Comparison of ENCODE assay signal across 29 cellular contexts in the genomic region with DNA sequence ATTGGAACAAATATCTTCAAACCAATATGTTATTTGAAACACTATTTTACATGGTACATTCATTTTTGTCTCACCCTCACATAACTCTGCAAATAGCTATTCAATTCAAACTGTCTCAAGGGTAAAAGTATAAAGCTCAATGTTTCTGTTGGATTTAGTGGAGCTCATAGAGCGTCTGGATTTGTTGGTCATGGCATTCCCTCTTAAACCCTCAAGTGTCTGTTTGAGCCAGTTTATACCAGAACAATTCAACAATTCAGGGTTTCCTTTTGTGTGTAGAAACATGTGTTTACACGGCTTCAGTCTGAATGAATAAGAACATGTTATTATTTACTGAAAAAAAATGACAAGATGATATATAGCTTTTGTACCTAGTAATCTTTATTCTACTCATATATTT.
DNase-seq lines count a peak whose midpoint lies in the region; ATAC-seq, FAIRE-seq and TF ChIP-seq lines count a peak whose summit lies in the region.
"Had no signal": no experiment of that assay in that cellular context is flagged by ENCODE, and none has a peak within 500 bp of the region (broad histone marks: within the 10 kb centered on the region; RNA-seq: fewer than 3 reads in every experiment).

No MANE protein-coding gene starts in this region.

- H3K79me2 ChIP-seq in keratinocyte (ENCODE audit: control insufficient read depth, insufficient read depth, low read length): no peaks in the 10 kb centered on the region

- ATAC-seq in IMR-90 (ENCODE audit: low read depth): peak; percentile 8
- no peak for ATAC-seq in GM18867 (IDR thresholded peaks at IDR 0.05; ENCODE audit: unreplicated experiment)
- ATAC-seq: activated naive CD4-positive, alpha-beta T cell treated with anti-CD3 and anti-CD28 coated beads, Interleukin-2, amount 50 U/mL, for 72 hours; esophagus mucosa; gastrocnemius medialis; left ventricle myocardium superior; natural killer cell; pancreas; stimulated activated effector memory CD8-positive, alpha-beta T cell treated with anti-CD3 and anti-CD28 coated beads, Interleukin-12 subunit alpha, Interleukin-12 subunit beta, amount 100 ng/mL, for 72 hours had no signal

- no peak for TF ChIP-seq CTCF in IMR-90 (conservative IDR thresholded peaks at IDR 0.05; ENCODE audit: low read depth, low read length)
- TF ChIP-seq CTCF in keratinocyte (optimal IDR thresholded peaks at IDR 0.05 in 1 of 3, IDR thresholded peaks at IDR 0.05 in 1 of 3, conservative IDR thresholded peaks at IDR 0.05 in 1 of 3; ENCODE audit: extremely low read depth in 1 of 3, insufficient read depth in 2 of 3, low read length in 3 of 3): no peak
- TF ChIP-seq CTCF in sigmoid colon (IDR thresholded peaks at IDR 0.05): no peak

- peak overlapping the region; percentile 37; the same call in 1 of the 2 replicates for H2AK5ac ChIP-seq in IMR-90 (ENCODE audit: low read depth, low read length)

- peak overlapping the region; percentile 80; the same call in 1 of the 2 replicates for H3K4ac ChIP-seq in IMR-90 (ENCODE audit: low read depth, low read length)

- H3K27me3 ChIP-seq in IMR-90 (ENCODE audit: control insufficient read depth, insufficient read depth, low read length): no peaks in the 10 kb centered on the region
- H3K27me3 ChIP-seq in SJSA1 (replicated peaks): no peaks in the 10 kb centered on the region
- no peaks in the 10 kb centered on the region for H3K27me3 ChIP-seq in keratinocyte (ENCODE audit: control insufficient read depth, extremely low read depth, insufficient read depth, low read length)
- no peaks in the 10 kb centered on the region for H3K27me3 ChIP-seq in sigmoid colon
- H3K27me3 ChIP-seq: gastrocnemius medialis, pancreas had no signal

- H3K9ac ChIP-seq in IMR-90 (ENCODE audit: low read depth, low read length) (0 out of 2 replicates have a peak overlapping the region, but pooled peaks have one; percentile 4), keratinocyte (ENCODE audit: control insufficient read depth, extremely low read depth, insufficient read depth, low read length) (no peak overlapping the region)

- no peak for TF ChIP-seq RAD21 in IMR-90 (IDR thresholded peaks at IDR 0.05; ENCODE audit: low read length)

- H4K91ac ChIP-seq in IMR-90 (ENCODE audit: insufficient read depth, low read depth, low read length): peak overlapping the region; percentile 78; the same call in 1 of the 2 replicates

- no peaks in the 10 kb centered on the region for H3K79me1 ChIP-seq in IMR-90 (ENCODE audit: low read depth in 1 of 2, low read length in 2 of 2)

- DNase-seq in IMR-90: peak; percentile 26
- no peak for DNase-seq in SJSA1 (ENCODE audit: low read depth in 1 of 2, low spot score in 2 of 2)
- no peak for DNase-seq in keratinocyte (ENCODE audit: low read depth, low spot score)
- no peak for DNase-seq in sigmoid colon
- DNase-seq in superior temporal gyrus (ENCODE audit: extremely low spot score): no peak
- no peak for DNase-seq in LoVo (ENCODE audit: low spot score)
- no peak for DNase-seq in COR-L47 (lab: John Stamatoyannopoulos, UW)
- DNase-seq: activated CD4-positive, alpha-beta memory T cell treated with anti-CD3 and anti-CD28 coated beads, Interleukin-2, amount 10 ng/mL, durations not matched to agents 7 days and 5 days; activated CD4-positive, CD25-positive, alpha-beta regulatory T cell treated with anti-CD3 and anti-CD28 coated beads, Interleukin-2, amount 50 U/mL, for 72 hours; anterior cingulate cortex; gastrocnemius medialis; hypothalamus; KG1; left ventricle myocardium superior; natural killer cell; NCI-H1417 treated with DMSO at 0.1 percent for 48 hours; NCI-H524; NK-92 treated with Interleukin-12 subunit alpha and Interleukin-12 subunit beta, amount 100 ng/mL, for 24 hours; pancreas; retina; SHP77; stimulated activated CD4-positive, alpha-beta T cell treated with anti-CD3 and anti-CD28 coated beads, Interleukin-4, amount 100 ng/mL, for 1 hour; T-helper 1 cell had no signal

- peak overlapping the region; percentile 86 for H3K56ac ChIP-seq in IMR-90 (ENCODE audit: extremely low read depth, insufficient read depth, low read length)

- in situ Hi-C loops in IMR-90 (cut with MboI; ENCODE audit: low sequenced_read_pairs): no loop called here

- peak overlapping the region; percentile 88 for H2BK120ac ChIP-seq in IMR-90 (ENCODE audit: low read depth, low read length)

- peaks cover 12% of the 10 kb centered on the region for H3K4me1 ChIP-seq in IMR-90 (ENCODE audit: control insufficient read depth, insufficient read depth, low read length)
- peaks cover 20% of the 10 kb centered on the region for H3K4me1 ChIP-seq in SJSA1 (replicated peaks)
- peaks cover 28% of the 10 kb centered on the region for H3K4me1 ChIP-seq in keratinocyte (ENCODE audit: control insufficient read depth, extremely low read depth, insufficient read depth, low read length)
- H3K4me1 ChIP-seq in sigmoid colon: peaks cover 0 to 49% (median 25%) of the 10 kb centered on the region in 4 donors
- H3K4me1 ChIP-seq: gastrocnemius medialis, pancreas had no signal

- peak overlapping the region; percentile 47 for H3K14ac ChIP-seq in IMR-90 (replicated peaks; ENCODE audit: low read depth, low read length)

- H2BK15ac ChIP-seq in IMR-90 (ENCODE audit: low read depth, low read length): peak overlapping the region; percentile 45; the same call in 1 of the 3 replicates

- POLR2A ChIA-PET in IMR-90 (lab: Charles Lee; ENCODE audit: unreplicated experiment): no interaction called here

- peak overlapping the region; percentile 94 for H2BK20ac ChIP-seq in IMR-90 (ENCODE audit: low read depth, low read length)

- TF ChIP-seq EP300 in sigmoid colon (IDR thresholded peaks at IDR 0.05): no peak

- peak overlapping the region; percentile 80 for H3K18ac ChIP-seq in IMR-90 (ENCODE audit: low read depth, low read length)

- no peaks in the 10 kb centered on the region for H3K36me3 ChIP-seq in IMR-90 (ENCODE audit: control insufficient read depth, insufficient read depth, low read length)
- H3K36me3 ChIP-seq in SJSA1: no peaks in the 10 kb centered on the region
- H3K36me3 ChIP-seq in keratinocyte (ENCODE audit: control insufficient read depth in 2 of 2, extremely low read depth in 1 of 2, insufficient read depth in 2 of 2, low read length in 2 of 2): no peaks in the 10 kb centered on the region
- no peaks in the 10 kb centered on the region for H3K36me3 ChIP-seq in sigmoid colon
- H3K36me3 ChIP-seq: gastrocnemius medialis, pancreas had no signal

- H3K9me3 ChIP-seq in IMR-90 (ENCODE audit: control insufficient read depth, insufficient read depth, low read length) (no peaks in the 10 kb centered on the region), SJSA1 (replicated peaks) (no peaks in the 10 kb centered on the region), keratinocyte (ENCODE audit: control insufficient read depth, low read depth, low read length) (no peaks in the 10 kb centered on the region), sigmoid colon (no peaks in the 10 kb centered on the region)
- H3K9me3 ChIP-seq: gastrocnemius medialis, pancreas had no signal

- WGBS in IMR-90 (ENCODE audit: extremely low coverage in 2 of 2, insufficient read length in 1 of 2), 2 experiments: no CpG with 5 or more reads among the region's 2 CpGs
- WGBS in sigmoid colon, 2 donors: 34 to 53% methylated on average over 2 of the region's 2 CpGs

- BruUV-seq in IMR-90 (replicated peaks; lab: Mats Ljungman, UMichigan): no TSS peak

- CTCF ChIA-PET in IMR-90 (lab: Yijun Ruan, JAX): interaction anchor here (0.6 to 0.7 kb wide), 2 partner anchors 161 to 1605 kb away, joined by 3 read pairs; no protein-coding TSS in a partner anchor

- H3K9me1 ChIP-seq in IMR-90 (ENCODE audit: insufficient read depth, low read length) (0 out of 2 replicates have a peak, but pooled peaks cover 3% of the 10 kb centered on the region), keratinocyte (ENCODE audit: control insufficient read depth, extremely low read depth, insufficient read depth, low read length) (no peaks in the 10 kb centered on the region)

- no peaks in the 10 kb centered on the region for H4K20me1 ChIP-seq in IMR-90 (ENCODE audit: insufficient read depth, low read length)
- no peaks in the 10 kb centered on the region for H4K20me1 ChIP-seq in keratinocyte (ENCODE audit: control insufficient read depth, extremely low read depth, insufficient read depth, low read length)

- H3K27ac ChIP-seq in IMR-90 (ENCODE audit: insufficient read depth, low read length) (peak overlapping the region; percentile 51; the same call in 1 of the 2 replicates), SJSA1 (peak overlapping the region; percentile 4; the same call in 1 of the 2 replicates), keratinocyte (ENCODE audit: control insufficient read depth, insufficient read depth, low read length) (peak overlapping the region; percentile 52), sigmoid colon (peak overlapping the region; percentile 10 to 67 (median 62))
- H3K27ac ChIP-seq: C4-2B, gastrocnemius medialis, pancreas, PC-9 had no signal

- peak overlapping the region; percentile 76 for H3K23ac ChIP-seq in IMR-90 (ENCODE audit: low read depth, low read length)

- peak overlapping the region; percentile 73; the same call in 1 of the 2 replicates for H4K5ac ChIP-seq in IMR-90 (ENCODE audit: low read depth, low read length)

- H3K4me2 ChIP-seq in IMR-90 (ENCODE audit: low read depth, low read length) (no peak overlapping the region; the same call in 1 of the 2 replicates), keratinocyte (ENCODE audit: control insufficient read depth, extremely low read depth, insufficient read depth, low read depth, low read length) (no peak overlapping the region)
- H3K4me2 ChIP-seq: PC-9 had no signal

- TF ChIP-seq POLR2A in IMR-90 (IDR thresholded peaks at IDR 0.05; ENCODE audit: low read depth, low read length) (no peak), sigmoid colon (IDR thresholded peaks at IDR 0.05) (no peak)

- no peak for FAIRE-seq in keratinocyte (lab: Jason Lieb, UNC)

- H4K8ac ChIP-seq in IMR-90 (ENCODE audit: low read depth in 2 of 2, low read length in 2 of 2): peak overlapping the region in 1 of 2 experiments; percentile 94; a peak in 2 of 4 replicates

- H2AK9ac ChIP-seq in IMR-90 (replicated peaks; ENCODE audit: low read depth, low read length, poor library complexity): no peak overlapping the region

- H2AFZ ChIP-seq in IMR-90 (replicated peaks; ENCODE audit: low read length, poor library complexity) (no peak overlapping the region), keratinocyte (ENCODE audit: control insufficient read depth, low read length) (no peak overlapping the region)
- H2AFZ ChIP-seq: PC-9 had no signal

- H2BK5ac ChIP-seq in IMR-90 (ENCODE audit: low read depth, low read length, poor library complexity, severe bottlenecking): peak overlapping the region; percentile 96

- intact Hi-C loops in IMR-90 (cut with micrococcal nuclease) (loop anchor here (5.0 to 10.0 kb wide), 2 partner anchors 147 to 246 kb away; no protein-coding TSS in a partner anchor), sigmoid colon (cut with DNase I) (loop anchor here (5.0 to 10.0 kb wide), 2 partner anchors 104 to 162 kb away; partner anchors contain the start of gene PCDH18)

- no peak overlapping the region for H3K4me3 ChIP-seq in IMR-90 (ENCODE audit: insufficient read depth, low read depth, low read length)
- no peak overlapping the region for H3K4me3 ChIP-seq in SJSA1
- H3K4me3 ChIP-seq in keratinocyte (ENCODE audit: control insufficient read depth in 2 of 3, extremely low read depth in 1 of 3, insufficient read depth in 2 of 3, low read depth in 1 of 3, low read length in 3 of 3): no peak overlapping the region
- H3K4me3 ChIP-seq in sigmoid colon: no peak overlapping the region
- H3K4me3 ChIP-seq: gastrocnemius medialis, pancreas, PC-9 had no signal

- dilution Hi-C loops in IMR-90 (cut with HindIII; ENCODE audit: low sequenced_read_pairs, unreplicated experiment): no loop called here
- dilution Hi-C loops in keratinocyte (cut with MboI; ENCODE audit: extremely low pct_ligation_motif_present, low sequenced_read_pairs): no loop called here

Comparison
In these comparisons a context has a peak if more than half of its experiments do, and no peak if none do; other contexts are left out.
1. H3K27ac ChIP-seq: peak in every context shown above with its lines; median percentile 62 in sigmoid colon; 52 in keratinocyte; 51 in IMR-90; 4 in SJSA1.